ENCODE assay signal across 14 cellular contexts in genomic region chr6:65545920-65546319, GRCh38.
"Had no signal": no experiment of that assay in that cellular context is flagged by ENCODE, and none has a peak within 500 bp of the region (broad histone marks: within the 10 kb centered on the region; RNA-seq: fewer than 3 reads in every experiment).

No MANE protein-coding gene starts in this region.

- H3K4me3 ChIP-seq: neural progenitor cell had no signal

- H3K36me3 ChIP-seq: neural progenitor cell had no signal

- H3K9me3 Mint-ChIP-seq: activated CD4-positive, alpha-beta T cell treated with anti-CD3 and anti-CD28 coated beads, Interleukin-2, amount 10 ng/mL, durations not matched to agents 7 days and 5 days; neural progenitor cell; stimulated activated naive CD8-positive, alpha-beta T cell treated with anti-CD3 and anti-CD28 coated beads, Interleukin-15, amount 100 ng/mL, for 72 hours; type B pancreatic cell had no signal

- H3K36me3 Mint-ChIP-seq: activated naive CD8-positive, alpha-beta T cell treated with anti-CD3 and anti-CD28 coated beads for 36 hours; naive B cell; neural progenitor cell; type B pancreatic cell had no signal

- H3K4me3 Mint-ChIP-seq: activated CD4-positive, alpha-beta T cell treated with anti-CD3 and anti-CD28 coated beads, Interleukin-2, amount 10 ng/mL, durations not matched to agents 7 days and 5 days; activated naive CD8-positive, alpha-beta T cell treated with anti-CD3 and anti-CD28 coated beads for 36 hours; activated T-helper 1 cell treated with anti-CD3 and anti-CD28 coated beads, Interleukin-12 subunit alpha, Interleukin-12 subunit beta, Interleukin-2, Interleukin-4 antibody, amounts not matched to agents 30 ng/mL and 10 ng/mL and 1 ng/mL, durations not matched to agents 14 hours and 24 hours and 36 hours; dendritic cell treated with granulocyte-macrophage colony-stimulating factor and Interleukin-4, amounts not matched to agents 40 ng/mL and 50 ng/mL, for 4 days; naive B cell; neural progenitor cell; stimulated activated naive CD8-positive, alpha-beta T cell treated with anti-CD3 and anti-CD28 coated beads, Interleukin-15, amount 100 ng/mL, for 72 hours; T-helper 17 cell; type B pancreatic cell had no signal

- H3K27ac ChIP-seq: neural progenitor cell had no signal

- DNase-seq: activated CD4-positive, alpha-beta T cell treated with anti-CD3 and anti-CD28 coated beads, Interleukin-2, amount 10 ng/mL, durations not matched to agents 7 days and 5 days; activated CD4-positive, CD25-positive, alpha-beta regulatory T cell; activated CD8-positive, alpha-beta memory T cell treated with anti-CD3 and anti-CD28 coated beads, Interleukin-2, amount 50 U/mL, for 48 hours; activated naive CD8-positive, alpha-beta T cell treated with anti-CD3 and anti-CD28 coated beads for 36 hours; cerebellar nuclear complex; effector memory CD4-positive, alpha-beta T cell; mammary epithelial cell; naive B cell; stimulated activated naive CD8-positive, alpha-beta T cell treated with anti-CD3 and anti-CD28 coated beads, Interleukin-15, amount 100 ng/mL, for 72 hours; T-helper 17 cell had no signal

- H3K4me1 ChIP-seq: neural progenitor cell had no signal

- H3K27me3 Mint-ChIP-seq: activated CD4-positive, alpha-beta T cell treated with anti-CD3 and anti-CD28 coated beads, Interleukin-2, amount 10 ng/mL, durations not matched to agents 7 days and 5 days; activated naive CD8-positive, alpha-beta T cell treated with anti-CD3 and anti-CD28 coated beads for 36 hours; dendritic cell treated with granulocyte-macrophage colony-stimulating factor and Interleukin-4, amounts not matched to agents 40 ng/mL and 50 ng/mL, for 4 days; naive B cell; stimulated activated naive CD8-positive, alpha-beta T cell treated with anti-CD3 and anti-CD28 coated beads, Interleukin-15, amount 100 ng/mL, for 72 hours; T-helper 17 cell; type B pancreatic cell had no signal

- H3K27ac Mint-ChIP-seq: activated CD4-positive, alpha-beta T cell treated with anti-CD3 and anti-CD28 coated beads, Interleukin-2, amount 10 ng/mL, durations not matched to agents 7 days and 5 days; activated naive CD8-positive, alpha-beta T cell treated with anti-CD3 and anti-CD28 coated beads for 36 hours; activated T-helper 1 cell treated with anti-CD3 and anti-CD28 coated beads, Interleukin-12 subunit alpha, Interleukin-12 subunit beta, Interleukin-2, Interleukin-4 antibody, amounts not matched to agents 30 ng/mL and 10 ng/mL and 1 ng/mL, durations not matched to agents 14 hours and 24 hours and 36 hours; dendritic cell treated with granulocyte-macrophage colony-stimulating factor and Interleukin-4, amounts not matched to agents 40 ng/mL and 50 ng/mL, for 4 days; naive B cell; neural progenitor cell; stimulated activated naive CD8-positive, alpha-beta T cell treated with anti-CD3 and anti-CD28 coated beads, Interleukin-15, amount 100 ng/mL, for 72 hours; T-helper 17 cell; type B pancreatic cell had no signal

- H3K4me1 Mint-ChIP-seq: activated CD4-positive, alpha-beta T cell treated with anti-CD3 and anti-CD28 coated beads, Interleukin-2, amount 10 ng/mL, durations not matched to agents 7 days and 5 days; activated naive CD8-positive, alpha-beta T cell treated with anti-CD3 and anti-CD28 coated beads for 36 hours; naive B cell; neural progenitor cell; stimulated activated naive CD8-positive, alpha-beta T cell treated with anti-CD3 and anti-CD28 coated beads, Interleukin-15, amount 100 ng/mL, for 72 hours; T-helper 17 cell had no signal

- H3K27me3 ChIP-seq: neural progenitor cell had no signal

- H3K9ac ChIP-seq: neural progenitor cell had no signal
